Comparison of ENCODE assay signal across 8 cellular contexts in the genomic region with DNA sequence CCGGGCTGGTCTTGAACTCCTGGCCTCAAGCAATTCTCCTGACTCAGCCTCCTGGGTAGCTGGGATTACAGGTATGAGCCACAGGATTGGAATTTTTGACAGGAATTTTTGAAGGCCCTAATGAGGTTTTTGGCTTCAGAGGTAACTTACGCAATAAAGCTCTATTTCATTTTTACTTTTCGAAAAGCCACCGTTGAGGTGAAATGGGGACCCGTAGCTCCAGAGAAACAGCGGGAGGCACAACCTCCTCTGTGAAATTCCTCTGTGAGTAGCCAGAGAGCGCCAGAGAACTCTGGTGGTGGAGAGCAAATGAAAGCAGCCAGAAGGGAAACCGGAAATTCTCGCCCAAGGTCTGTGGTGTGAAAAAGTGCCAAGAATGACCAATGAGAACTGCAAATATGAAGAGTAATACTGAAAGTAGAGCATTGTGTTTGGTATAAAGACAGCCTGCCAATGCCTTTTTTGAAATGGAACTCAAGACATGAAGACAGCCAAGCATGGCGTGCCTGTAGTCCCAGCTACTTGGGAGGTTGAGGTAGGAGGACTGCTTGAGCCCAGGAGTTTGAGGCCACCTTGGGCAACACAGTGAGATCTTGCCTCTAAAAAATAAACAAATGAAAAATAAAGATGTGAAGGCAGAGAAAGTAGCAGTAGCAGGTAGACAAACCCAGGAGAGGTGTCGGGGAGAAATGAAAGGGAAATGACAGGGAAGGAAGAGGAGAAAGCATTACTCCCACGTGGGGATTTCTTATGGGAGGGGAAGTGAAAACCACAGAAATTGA. TPM values are rescaled to one million over a fixed set of nuclear protein-coding genes. Genes with fewer than 3 reads are reported as not detected.
DNase-seq lines count a peak whose midpoint lies in the region; ATAC-seq and TF ChIP-seq lines count a peak whose summit lies in the region.

No MANE protein-coding gene starts in this region.

- H3K4me1 ChIP-seq in HCT116 (ENCODE audit: control insufficient read depth in 1 of 2, insufficient read depth in 2 of 2, low read length in 2 of 2) (peaks cover 14 to 19% of the 10 kb centered on the region in 2 experiments), colonic mucosa (no peaks in the 10 kb centered on the region)

- peak overlapping the region; percentile 76 for H3K4me3 Mint-ChIP-seq in memory B cell
- peak overlapping the region; percentile 85 to 86 for H3K4me3 Mint-ChIP-seq in stimulated activated naive B cell treated with anti-CD40 and anti-IgM and Interleukin-4, amounts not matched to agents 10 μg/mL and 1 μg/mL and 100 μg/mL, for 72 hours

- H3K36me3 ChIP-seq in HCT116 (ENCODE audit: control insufficient read depth in 1 of 2, insufficient read depth in 2 of 2, low read length in 2 of 2): no peaks in the 10 kb centered on the region
- no peaks in the 10 kb centered on the region for H3K36me3 ChIP-seq in colonic mucosa

- no TSS peak for BruUV-seq in HCT116 (replicated peaks; lab: Mats Ljungman, UMichigan)

- POLR2A ChIA-PET in HCT116 (lab: Charles Lee): interaction anchor here (0.5 to 0.7 kb wide), 2 partner anchors 12 to 54 kb away, joined by 3 read pairs; no protein-coding TSS in a partner anchor

- no peaks in the 10 kb centered on the region for H3K27me3 ChIP-seq in HCT116 (ENCODE audit: insufficient read depth, low read length)
- no peaks in the 10 kb centered on the region for H3K27me3 ChIP-seq in colonic mucosa

- H3K9me3 Mint-ChIP-seq in memory B cell: no peaks in the 10 kb centered on the region
- H3K9me3 Mint-ChIP-seq in stimulated activated naive B cell treated with anti-CD40 and anti-IgM and Interleukin-4, amounts not matched to agents 10 μg/mL and 1 μg/mL and 100 μg/mL, for 72 hours: no peaks in the 10 kb centered on the region

- H4K20me1 ChIP-seq in HCT116 (ENCODE audit: insufficient read depth): no peaks in the 10 kb centered on the region

- peak overlapping the region; percentile 15; the same call in 1 of the 2 replicates for H3K9ac ChIP-seq in HCT116 (ENCODE audit: low read length)
- no peak overlapping the region for H3K9ac ChIP-seq in colonic mucosa (ENCODE audit: low read depth in 2 of 2, low read length in 2 of 2)

- no peaks in the 10 kb centered on the region for H3K9me2 ChIP-seq in HCT116 (ENCODE audit: insufficient read depth)

- H3K4me3 ChIP-seq in HCT116 (replicated peaks in 1 of 2; ENCODE audit: low read depth in 1 of 2, low read length in 2 of 2) (peak overlapping the region in 1 of 2 experiments; percentile 32; a peak in 2 of 4 replicates), colonic mucosa (no peak overlapping the region)

- RAD21 ChIA-PET in HCT116 (lab: Charles Lee; ENCODE audit: low non-redundant PET in 1 of 2, low total read pairs in 2 of 2, uncharacterized antibody in 2 of 2, unreplicated experiment in 2 of 2): interaction anchor here (0.7 to 1.9 kb wide), 4 partner anchors 32 to 141 kb away, joined by 3 to 8 read pairs (median 6); no protein-coding TSS in a partner anchor

- H3K79me2 ChIP-seq in HCT116 (ENCODE audit: insufficient read depth, low read length): no peaks in the 10 kb centered on the region

- H3K4me1 Mint-ChIP-seq in memory B cell: peaks cover 47% of the 10 kb centered on the region
- H3K4me1 Mint-ChIP-seq in stimulated activated naive B cell treated with anti-CD40 and anti-IgM and Interleukin-4, amounts not matched to agents 10 μg/mL and 1 μg/mL and 100 μg/mL, for 72 hours: peaks cover 37 to 77% of the 10 kb centered on the region in 2 donors

- peak; percentile 70 for DNase-seq in DMS 273 (lab: John Stamatoyannopoulos, UW; ENCODE audit: unreplicated experiment)
- no peak for DNase-seq in DMS 273 treated with DMSO at 0.1 percent for 48 hours (lab: John Stamatoyannopoulos, UW)
- peak; percentile 77 for DNase-seq in HCT116 (ENCODE audit: low read depth, low spot score)
- peak; percentile 95 for DNase-seq in M059J (ENCODE audit: low read depth)
- peak; percentile 13 to 47 (median 30) for DNase-seq in activated CD4-positive, CD25-positive, alpha-beta regulatory T cell (lab: John Stamatoyannopoulos, UW)
- DNase-seq in colonic mucosa: peak; percentile 75
- peak; percentile 46 to 70 for DNase-seq in memory B cell (ENCODE audit: low spot score in 2 of 2)
- DNase-seq in stimulated activated naive B cell treated with anti-CD40 and anti-IgM and Interleukin-4, amounts not matched to agents 10 μg/mL and 1 μg/mL and 100 μg/mL, for 72 hours: peak; percentile 81

- intact Hi-C loops in HCT116 (cut with micrococcal nuclease): loop anchor here (1.0 to 5.0 kb wide), 4 partner anchors 86 to 290 kb away; no protein-coding TSS in a partner anchor
- intact Hi-C loops in colonic mucosa (cut with DNase I): loop anchor here (2.0 to 10.0 kb wide), 2 partner anchors 140 to 288 kb away; no protein-coding TSS in a partner anchor

- peak overlapping the region; percentile 91 for H3K27ac Mint-ChIP-seq in memory B cell
- peak overlapping the region; percentile 95 for H3K27ac Mint-ChIP-seq in stimulated activated naive B cell treated with anti-CD40 and anti-IgM and Interleukin-4, amounts not matched to agents 10 μg/mL and 1 μg/mL and 100 μg/mL, for 72 hours

- TF ChIP-seq POLR2A in HCT116 (IDR thresholded peaks at IDR 0.05; ENCODE audit: borderline replicate concordance, extremely low read depth, insufficient read depth, insufficient read length): no peak

- no peaks in the 10 kb centered on the region for H3K36me3 Mint-ChIP-seq in memory B cell
- no peaks in the 10 kb centered on the region for H3K36me3 Mint-ChIP-seq in stimulated activated naive B cell treated with anti-CD40 and anti-IgM and Interleukin-4, amounts not matched to agents 10 μg/mL and 1 μg/mL and 100 μg/mL, for 72 hours

- H3K27ac ChIP-seq in HCT116 (ENCODE audit: low read depth, low read length) (peak overlapping the region; percentile 44; the same call in 1 of the 2 replicates), colonic mucosa (no peak overlapping the region)

- H3K27me3 Mint-ChIP-seq in memory B cell: no peaks in the 10 kb centered on the region
- H3K27me3 Mint-ChIP-seq in stimulated activated naive B cell treated with anti-CD40 and anti-IgM and Interleukin-4, amounts not matched to agents 10 μg/mL and 1 μg/mL and 100 μg/mL, for 72 hours: no peaks in the 10 kb centered on the region

- CTCF ChIA-PET in HCT116 (lab: Charles Lee): interaction anchor here (0.6 to 3.5 kb wide), 14 partner anchors 11 to 317 kb away, joined by 3 to 28 read pairs (median 4); a partner anchor contains a TSS

- peak overlapping the region; percentile 73 for H3K4me2 ChIP-seq in HCT116 (ENCODE audit: low read length)

- peak overlapping the region; percentile 74 for H2AFZ ChIP-seq in HCT116 (ENCODE audit: low read depth, low read length, poor library complexity, severe bottlenecking)

- TF ChIP-seq RAD21 in HCT116 (IDR thresholded peaks at IDR 0.05; ENCODE audit: low read depth): peak; percentile 98

- TF ChIP-seq CTCF in HCT116 (IDR thresholded peaks at IDR 0.05 in 2 of 3, conservative IDR thresholded peaks at IDR 0.05 in 1 of 3; ENCODE audit: borderline replicate concordance in 1 of 3, insufficient read depth in 1 of 3, low read depth in 2 of 3, low read length in 2 of 3) (peak; percentile 75 to 92 (median 85)), colonic mucosa (IDR thresholded peaks at IDR 0.05) (peak; percentile 77)

- ATAC-seq in HCT116: peak; percentile 90
- ATAC-seq in memory B cell (ENCODE audit: low read depth): peak; percentile 90
- peak; percentile 88 to 95 for ATAC-seq in stimulated activated naive B cell treated with anti-CD40 and anti-IgM and Interleukin-4, amounts not matched to agents 10 μg/mL and 1 μg/mL and 100 μg/mL, for 72 hours (replicated peaks)

- H3K9me3 ChIP-seq in HCT116 (ENCODE audit: control insufficient read depth in 1 of 2, insufficient read depth in 1 of 2, low read depth in 1 of 2, low read length in 2 of 2): no peaks in the 10 kb centered on the region
- no peaks in the 10 kb centered on the region for H3K9me3 ChIP-seq in colonic mucosa

TF ChIP-seq in HCT116, 20 proteins besides CTCF, POLR2A, EP300 and RAD21:
- TF ChIP-seq POLR2AphosphoS5 (IDR thresholded peaks at IDR 0.05; ENCODE audit: low read depth, low read length) (no peak), CBX3 (IDR thresholded peaks at IDR 0.05; ENCODE audit: low read depth) (peak; percentile 77), SRF (IDR thresholded peaks at IDR 0.05; ENCODE audit: low read depth) (no peak), ELF1 (IDR thresholded peaks at IDR 0.05; ENCODE audit: borderline replicate concordance, low read depth) (peak; percentile 31; the same call in 1 of the 2 replicates), YY1 (IDR thresholded peaks at IDR 0.05; ENCODE audit: extremely low read depth, insufficient replicate concordance, low read depth, low read length) (peak; percentile 53), CEBPB (IDR thresholded peaks at IDR 0.05; ENCODE audit: low read depth) (peak; percentile 84), EZH2phosphoT487 (IDR thresholded peaks at IDR 0.05; ENCODE audit: borderline replicate concordance) (no peak)
- TF ChIP-seq, protein P1, sequence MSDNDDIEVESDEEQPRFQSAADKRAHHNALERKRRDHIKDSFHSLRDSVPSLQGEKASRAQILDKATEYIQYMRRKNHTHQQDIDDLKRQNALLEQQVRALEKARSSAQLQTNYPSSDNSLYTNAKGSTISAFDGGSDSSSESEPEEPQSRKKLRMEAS (IDR thresholded peaks at IDR 0.05): peak; percentile 45; the same call in 1 of the 2 replicates
- TF ChIP-seq, protein P2, sequence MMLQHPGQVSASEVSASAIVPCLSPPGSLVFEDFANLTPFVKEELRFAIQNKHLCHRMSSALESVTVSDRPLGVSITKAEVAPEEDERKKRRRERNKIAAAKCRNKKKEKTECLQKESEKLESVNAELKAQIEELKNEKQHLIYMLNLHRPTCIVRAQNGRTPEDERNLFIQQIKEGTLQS (IDR thresholded peaks at IDR 0.05): no peak

RNA-seq across cellular contexts. Expression of a gene that starts 33.0 kb away (rescaled TPM):
- 19.7 TPM for total RNA-seq in HCT116 (2021; ENCODE audit: unreplicated experiment)
- polyA plus RNA-seq in HCT116 (2012): 5.1 and 6.6 TPM in 2 replicates
- total RNA-seq in M059J (2014; rRNA removed; shearing (Covaris generic)): 8.2 and 8.4 TPM in 2 replicates
- total RNA-seq in colonic mucosa: 1 to 10 TPM; 4.8 to 6.2 TPM
